Comparison of ENCODE assay signal across 1 cellular context in the genomic region with DNA sequence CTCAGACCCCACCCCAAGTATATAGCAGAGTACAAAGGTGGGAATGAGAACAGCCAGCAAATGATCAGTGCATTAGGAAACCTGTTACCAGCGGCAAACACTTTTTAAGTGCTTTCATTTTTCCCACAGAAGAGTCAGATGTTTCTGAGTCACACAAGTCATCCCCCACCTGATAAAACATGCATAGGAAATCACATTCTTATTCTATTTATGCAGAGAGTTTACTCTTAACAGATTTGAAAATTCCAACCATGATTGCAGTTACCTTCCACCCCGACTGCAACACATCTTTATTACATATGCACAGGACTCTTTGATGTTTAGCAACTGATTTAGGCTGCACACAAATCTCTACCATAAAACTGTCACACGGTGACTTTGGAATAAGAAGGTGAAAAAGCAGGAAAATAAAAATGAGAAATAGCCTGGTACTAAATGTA.
TF ChIP-seq lines count a peak whose summit lies in the region.

No MANE protein-coding gene starts in this region.

TF ChIP-seq in WTC11, 78 proteins besides CTCF, POLR2A, EP300 and RAD21 (continued from another document):
- TF ChIP-seq, protein P1, sequence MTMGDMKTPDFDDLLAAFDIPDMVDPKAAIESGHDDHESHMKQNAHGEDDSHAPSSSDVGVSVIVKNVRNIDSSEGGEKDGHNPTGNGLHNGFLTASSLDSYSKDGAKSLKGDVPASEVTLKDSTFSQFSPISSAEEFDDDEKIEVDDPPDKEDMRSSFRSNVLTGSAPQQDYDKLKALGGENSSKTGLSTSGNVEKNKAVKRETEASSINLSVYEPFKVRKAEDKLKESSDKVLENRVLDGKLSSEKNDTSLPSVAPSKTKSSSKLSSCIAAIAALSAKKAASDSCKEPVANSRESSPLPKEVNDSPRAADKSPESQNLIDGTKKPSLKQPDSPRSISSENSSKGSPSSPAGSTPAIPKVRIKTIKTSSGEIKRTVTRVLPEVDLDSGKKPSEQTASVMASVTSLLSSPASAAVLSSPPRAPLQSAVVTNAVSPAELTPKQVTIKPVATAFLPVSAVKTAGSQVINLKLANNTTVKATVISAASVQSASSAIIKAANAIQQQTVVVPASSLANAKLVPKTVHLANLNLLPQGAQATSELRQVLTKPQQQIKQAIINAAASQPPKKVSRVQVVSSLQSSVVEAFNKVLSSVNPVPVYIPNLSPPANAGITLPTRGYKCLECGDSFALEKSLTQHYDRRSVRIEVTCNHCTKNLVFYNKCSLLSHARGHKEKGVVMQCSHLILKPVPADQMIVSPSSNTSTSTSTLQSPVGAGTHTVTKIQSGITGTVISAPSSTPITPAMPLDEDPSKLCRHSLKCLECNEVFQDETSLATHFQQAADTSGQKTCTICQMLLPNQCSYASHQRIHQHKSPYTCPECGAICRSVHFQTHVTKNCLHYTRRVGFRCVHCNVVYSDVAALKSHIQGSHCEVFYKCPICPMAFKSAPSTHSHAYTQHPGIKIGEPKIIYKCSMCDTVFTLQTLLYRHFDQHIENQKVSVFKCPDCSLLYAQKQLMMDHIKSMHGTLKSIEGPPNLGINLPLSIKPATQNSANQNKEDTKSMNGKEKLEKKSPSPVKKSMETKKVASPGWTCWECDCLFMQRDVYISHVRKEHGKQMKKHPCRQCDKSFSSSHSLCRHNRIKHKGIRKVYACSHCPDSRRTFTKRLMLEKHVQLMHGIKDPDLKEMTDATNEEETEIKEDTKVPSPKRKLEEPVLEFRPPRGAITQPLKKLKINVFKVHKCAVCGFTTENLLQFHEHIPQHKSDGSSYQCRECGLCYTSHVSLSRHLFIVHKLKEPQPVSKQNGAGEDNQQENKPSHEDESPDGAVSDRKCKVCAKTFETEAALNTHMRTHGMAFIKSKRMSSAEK (CRISPR knock-in tag; IDR thresholded peaks at IDR 0.05; ENCODE audit: borderline replicate concordance), result no peak
- TF ChIP-seq, protein P2, sequence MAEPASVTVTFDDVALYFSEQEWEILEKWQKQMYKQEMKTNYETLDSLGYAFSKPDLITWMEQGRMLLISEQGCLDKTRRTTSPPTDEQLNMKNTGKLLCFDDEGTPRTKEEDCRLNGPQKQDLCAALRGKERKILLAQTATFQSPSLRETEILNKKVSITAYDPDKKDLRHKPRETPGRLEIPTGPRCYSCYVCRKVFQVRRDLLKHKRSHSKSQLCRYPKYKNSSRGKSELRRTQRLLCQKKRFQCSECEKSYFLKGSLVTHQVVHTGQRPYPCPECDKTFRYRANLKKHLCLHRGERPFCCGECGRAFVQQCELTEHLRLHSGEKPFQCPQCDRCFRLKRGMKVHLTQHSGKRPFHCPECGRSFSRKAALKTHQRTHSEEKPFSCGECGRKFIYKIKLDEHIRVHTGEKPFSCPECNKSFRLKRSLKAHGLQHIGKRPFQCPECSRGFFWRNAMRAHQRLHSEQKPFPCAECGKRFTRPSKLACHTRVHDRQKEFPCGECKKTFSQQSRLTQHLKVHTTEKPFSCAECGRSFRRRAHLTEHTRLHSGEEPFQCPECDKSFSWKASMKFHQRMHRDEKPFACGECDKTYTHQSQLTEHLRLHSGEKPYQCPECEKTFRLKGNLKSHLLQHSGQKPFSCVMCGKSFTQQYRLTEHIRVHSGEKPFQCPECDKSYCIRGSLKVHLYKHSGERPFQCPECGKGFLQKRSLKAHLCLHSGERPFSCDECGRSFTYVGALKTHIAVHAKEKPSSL (CRISPR knock-in tag; conservative IDR thresholded peaks at IDR 0.05), result no peak
- no peak for TF ChIP-seq NFATC4 (CRISPR knock-in tag; IDR thresholded peaks at IDR 0.05)
